ENCODE assay signal across 28 cellular contexts in genomic region chr6:103183831-103184411, GRCh38.
DNase-seq lines count a peak whose midpoint lies in the region; ATAC-seq, FAIRE-seq and TF ChIP-seq lines count a peak whose summit lies in the region.
"Had no signal": no experiment of that assay in that cellular context is flagged by ENCODE, and none has a peak within 500 bp of the region (broad histone marks: within the 10 kb centered on the region; RNA-seq: fewer than 3 reads in every experiment).

No MANE protein-coding gene starts in this region.

- no peak for TF ChIP-seq POLR2A in A549 (IDR thresholded peaks at IDR 0.05; ENCODE audit: low read length)
- TF ChIP-seq POLR2A in HCT116 (IDR thresholded peaks at IDR 0.05; ENCODE audit: borderline replicate concordance, extremely low read depth, insufficient read depth, insufficient read length), result no peak
- no peak for TF ChIP-seq POLR2A in GM12891 (IDR thresholded peaks at IDR 0.05; ENCODE audit: low read depth, low read length)

- POLR2A ChIA-PET in A549 (lab: Yijun Ruan, JAX), result no interaction called here
- POLR2A ChIA-PET in HCT116 (lab: Charles Lee), result no interaction called here

- ATAC-seq in A549, result no peak
- no peak for ATAC-seq in HCT116
- ATAC-seq in GM18868 (IDR thresholded peaks at IDR 0.05; ENCODE audit: unreplicated experiment), result no peak
- ATAC-seq: activated T-cell treated with anti-CD3 and anti-CD28 coated beads, Interleukin-2, amount 50 U/mL, for 4 hours; naive thymus-derived CD4-positive, alpha-beta T cell; PC-3; T-cell had no signal

- H3K18ac ChIP-seq in trophoblast cell (ENCODE audit: low read length), result no peak overlapping the region

- TF ChIP-seq RAD21 in A549 (conservative IDR thresholded peaks at IDR 0.05 in 1 of 2, IDR thresholded peaks at IDR 0.05 in 1 of 2) (no peak), HCT116 (IDR thresholded peaks at IDR 0.05; ENCODE audit: low read depth) (no peak), liver (IDR thresholded peaks at IDR 0.05) (no peak)

- no peak overlapping the region for H3K23ac ChIP-seq in trophoblast cell (ENCODE audit: low read length)

- no peaks in the 10 kb centered on the region for H4K20me1 ChIP-seq in HCT116 (ENCODE audit: insufficient read depth)
- H4K20me1 ChIP-seq: BLaER1 treated with 17β-estradiol and CSF1 and Interleukin-3, amounts not matched to agents 10 nM and 100 nM had no signal

- H2BK120ac ChIP-seq in trophoblast cell (ENCODE audit: insufficient read depth, low read length, poor library complexity), result no peak overlapping the region

- no peak overlapping the region for H4K12ac ChIP-seq in trophoblast cell (ENCODE audit: low read depth, low read length)

- no peak for FAIRE-seq in A549 (lab: Jason Lieb, UNC)
- FAIRE-seq in GM12891 (lab: Jason Lieb, UNC), result no peak
- FAIRE-seq: endometrium, GM12892, small intestine, urothelium cell line had no signal

- RAD21 ChIA-PET in HCT116 (lab: Charles Lee; ENCODE audit: low non-redundant PET in 1 of 2, low total read pairs in 2 of 2, uncharacterized antibody in 2 of 2, unreplicated experiment in 2 of 2), result no interaction called here

- intact Hi-C loops in HCT116 (cut with micrococcal nuclease), result no loop called here

- H2AFZ ChIP-seq in HCT116 (ENCODE audit: low read depth, low read length, poor library complexity, severe bottlenecking) (no peak overlapping the region), trophoblast cell (ENCODE audit: insufficient read depth, low read length, poor library complexity) (no peak overlapping the region)

- WGBS in A549 (ENCODE audit: missing lambda C conversion rate), result 9% methylated on average over 1 of the region's 3 CpGs
- 84% methylated on average over 3 of the region's 3 CpGs for WGBS in liver
- no CpG with 5 or more reads among the region's 3 CpGs for WGBS in trophoblast cell (ENCODE audit: extremely low coverage, insufficient coverage, insufficient read length)

- TF ChIP-seq EP300 in A549 (IDR thresholded peaks at IDR 0.05), result no peak

- no peaks in the 10 kb centered on the region for H3K9me2 ChIP-seq in HCT116 (ENCODE audit: insufficient read depth)

- no peaks in the 10 kb centered on the region for H3K79me2 ChIP-seq in HCT116 (ENCODE audit: insufficient read depth, low read length)
- no peaks in the 10 kb centered on the region for H3K79me2 ChIP-seq in trophoblast cell (ENCODE audit: control insufficient read depth, insufficient read depth, low read length, poor library complexity)

- no peak overlapping the region for H3K9ac ChIP-seq in HCT116 (ENCODE audit: low read length)
- H3K9ac ChIP-seq in liver (ENCODE audit: low read depth in 1 of 2, low read length in 2 of 2), result no peak overlapping the region
- H3K9ac ChIP-seq in trophoblast cell (ENCODE audit: low read length), result no peak overlapping the region
- H3K9ac ChIP-seq: BLaER1 treated with 17β-estradiol and CSF1 and Interleukin-3, amounts not matched to agents 10 nM and 100 nM had no signal

- H3K27me3 ChIP-seq in HCT116 (ENCODE audit: insufficient read depth, low read length), result no peaks in the 10 kb centered on the region
- no peaks in the 10 kb centered on the region for H3K27me3 ChIP-seq in liver (ENCODE audit: control insufficient read depth in 4 of 4, insufficient read depth in 4 of 4, low read length in 3 of 4)
- H3K27me3 ChIP-seq in trophoblast cell (ENCODE audit: insufficient read depth, low read length), result no peaks in the 10 kb centered on the region
- H3K27me3 ChIP-seq: BLaER1 treated with 17β-estradiol and CSF1 and Interleukin-3, amounts not matched to agents 10 nM and 100 nM; suprapubic skin had no signal

- TF ChIP-seq CTCF in A549 (IDR thresholded peaks at IDR 0.05) (no peak), HCT116 (IDR thresholded peaks at IDR 0.05 in 2 of 3, conservative IDR thresholded peaks at IDR 0.05 in 1 of 3; ENCODE audit: borderline replicate concordance in 1 of 3, insufficient read depth in 1 of 3, low read depth in 2 of 3, low read length in 2 of 3) (no peak), liver (IDR thresholded peaks at IDR 0.05; ENCODE audit: low read depth, low read length, missing input control) (no peak)

- H2BK12ac ChIP-seq in trophoblast cell (ENCODE audit: low read length), result no peak overlapping the region

- no peak overlapping the region for H4K91ac ChIP-seq in trophoblast cell (ENCODE audit: low read depth, low read length)

- H3K36me3 ChIP-seq in HCT116 (ENCODE audit: control insufficient read depth in 1 of 2, insufficient read depth in 2 of 2, low read length in 2 of 2) (no peaks in the 10 kb centered on the region), liver (ENCODE audit: control insufficient read depth in 4 of 4, insufficient read depth in 3 of 4, low read depth in 1 of 4, low read length in 3 of 4) (no peaks in the 10 kb centered on the region), trophoblast cell (ENCODE audit: control insufficient read depth in 1 of 2, insufficient read depth in 2 of 2, low read length in 2 of 2) (no peaks in the 10 kb centered on the region)
- H3K36me3 ChIP-seq: BLaER1 treated with 17β-estradiol and CSF1 and Interleukin-3, amounts not matched to agents 10 nM and 100 nM; suprapubic skin had no signal

- BruUV-seq in HCT116 (replicated peaks; lab: Mats Ljungman, UMichigan), result no TSS peak

- H3K79me1 ChIP-seq in trophoblast cell (ENCODE audit: low read length), result no peaks in the 10 kb centered on the region

- no peak overlapping the region for H2AK5ac ChIP-seq in trophoblast cell (ENCODE audit: low read length)

- H3K4ac ChIP-seq in trophoblast cell (ENCODE audit: low read depth, low read length), result no peak overlapping the region

- H3K4me3 ChIP-seq in A549 (no peak overlapping the region), HCT116 (replicated peaks in 1 of 2; ENCODE audit: low read depth in 1 of 2, low read length in 2 of 2) (no peak overlapping the region), liver (ENCODE audit: low read depth in 1 of 3, low read length in 3 of 3) (no peak overlapping the region), trophoblast cell (ENCODE audit: low read depth, low read length) (no peak overlapping the region)
- H3K4me3 ChIP-seq: BLaER1 treated with 17β-estradiol and CSF1 and Interleukin-3, amounts not matched to agents 10 nM and 100 nM; suprapubic skin had no signal

- H3K4me2 ChIP-seq in A549 (no peak overlapping the region), HCT116 (ENCODE audit: low read length) (no peak overlapping the region), trophoblast cell (ENCODE audit: low read length) (no peak overlapping the region)
- H3K4me2 ChIP-seq: BLaER1 treated with 17β-estradiol and CSF1 and Interleukin-3, amounts not matched to agents 10 nM and 100 nM had no signal

- CTCF ChIA-PET in A549 (lab: Yijun Ruan, JAX), result no interaction called here
- CTCF ChIA-PET in HCT116 (lab: Charles Lee), result no interaction called here

- H3K27ac ChIP-seq in A549 (no peak overlapping the region), HCT116 (ENCODE audit: low read depth, low read length) (no peak overlapping the region), liver (ENCODE audit: low read depth in 1 of 2, low read length in 2 of 2) (no peak overlapping the region), trophoblast cell (ENCODE audit: low read depth, low read length) (no peak overlapping the region)
- H3K27ac ChIP-seq: BLaER1 treated with 17β-estradiol and CSF1 and Interleukin-3, amounts not matched to agents 10 nM and 100 nM; suprapubic skin had no signal

- H3K4me1 ChIP-seq in A549 (no peaks in the 10 kb centered on the region), HCT116 (ENCODE audit: control insufficient read depth in 1 of 2, insufficient read depth in 2 of 2, low read length in 2 of 2) (no peaks in the 10 kb centered on the region), liver (ENCODE audit: control insufficient read depth in 4 of 4, insufficient read depth in 4 of 4, low read length in 3 of 4) (no peaks in the 10 kb centered on the region), trophoblast cell (ENCODE audit: control insufficient read depth in 1 of 2, insufficient read depth in 2 of 2, low read length in 2 of 2) (no peaks in the 10 kb centered on the region)
- H3K4me1 ChIP-seq: BLaER1 treated with 17β-estradiol and CSF1 and Interleukin-3, amounts not matched to agents 10 nM and 100 nM; suprapubic skin had no signal

- H4K8ac ChIP-seq in trophoblast cell (ENCODE audit: low read depth, low read length), result no peak overlapping the region

- no peak for DNase-seq in A549 (ENCODE audit: low read depth in 1 of 2, low spot score in 1 of 2)
- no peak for DNase-seq in HCT116 (ENCODE audit: low read depth, low spot score)
- peak; percentile 54 for DNase-seq in ecto neural progenitor cell (ENCODE audit: low spot score)
- no peak for DNase-seq in activated gamma-delta T cell (lab: John Stamatoyannopoulos, UW)
- no peak for DNase-seq in trophoblast cell
- DNase-seq in GM12891 (ENCODE audit: insufficient read length, low spot score), result no peak
- DNase-seq: activated naive CD4-positive, alpha-beta T cell treated with anti-CD3 and anti-CD28 coated beads, Interleukin-2, amount 10 ng/mL, durations not matched to agents 7 days and 5 days; activated T-cell treated with anti-CD3 and anti-CD28 coated beads, Interleukin-2, amount 50 U/mL, for 4 hours; COR-L47; DND-41; HCEC 1CT; IMR-90; naive thymus-derived CD4-positive, alpha-beta T cell; NCI-H1105 treated with DMSO at 0.1 percent for 48 hours; NCI-H2081; NCI-H226; PC-3; SIG-M5; small intestine; stimulated activated CD4-positive, alpha-beta T cell treated with anti-CD3 and anti-CD28 coated beads, Interleukin-1b, Interleukin-23, amount 100 ng/mL, for 48 hours; T-cell had no signal

- H3K14ac ChIP-seq in trophoblast cell (ENCODE audit: low read length), result no peak overlapping the region

- H3K9me3 ChIP-seq in A549, result no peaks in the 10 kb centered on the region
- H3K9me3 ChIP-seq in HCT116 (ENCODE audit: control insufficient read depth in 1 of 2, insufficient read depth in 1 of 2, low read depth in 1 of 2, low read length in 2 of 2), result no peaks in the 10 kb centered on the region
- no peaks in the 10 kb centered on the region for H3K9me3 ChIP-seq in liver (ENCODE audit: control insufficient read depth in 4 of 4, low read length in 3 of 4)
- H3K9me3 ChIP-seq in trophoblast cell (ENCODE audit: insufficient read depth, low read depth, low read length), result peaks cover 2% of the 10 kb centered on the region
- H3K9me3 ChIP-seq: BLaER1 treated with 17β-estradiol and CSF1 and Interleukin-3, amounts not matched to agents 10 nM and 100 nM; suprapubic skin had no signal

- H2BK5ac ChIP-seq in trophoblast cell (ENCODE audit: low read depth, low read length, poor library complexity), result no peak overlapping the region

TF ChIP-seq in liver, 16 proteins besides CTCF, POLR2A, EP300 and RAD21 (continues in another document):
- no peak for TF ChIP-seq JUND (IDR thresholded peaks at IDR 0.05)

TF ChIP-seq in GM12891, 5 proteins besides CTCF, POLR2A, EP300 and RAD21:
- TF ChIP-seq POLR2AphosphoS5 (IDR thresholded peaks at IDR 0.05; ENCODE audit: low read depth, low read length) (no peak), POU2F2 (IDR thresholded peaks at IDR 0.05; ENCODE audit: low read depth, low read length) (no peak), SPI1 (IDR thresholded peaks at IDR 0.05; ENCODE audit: low read depth, low read length) (no peak), TAF1 (IDR thresholded peaks at IDR 0.05; ENCODE audit: low read depth, low read length) (no peak), PAX5 (IDR thresholded peaks at IDR 0.05; ENCODE audit: insufficient read depth, low read length, severe bottlenecking) (no peak)

Comparison
In these comparisons a context has a peak if more than half of its experiments do, and no peak if none do; other contexts are left out.
1. Of the 6 proteins assayed by ChIP-seq in both A549 and HCT116: peak only in A549: none; only in HCT116: none; in both: REST; in neither: 5.